ENCODE assay signal across 8 cellular contexts in the genomic region with DNA sequence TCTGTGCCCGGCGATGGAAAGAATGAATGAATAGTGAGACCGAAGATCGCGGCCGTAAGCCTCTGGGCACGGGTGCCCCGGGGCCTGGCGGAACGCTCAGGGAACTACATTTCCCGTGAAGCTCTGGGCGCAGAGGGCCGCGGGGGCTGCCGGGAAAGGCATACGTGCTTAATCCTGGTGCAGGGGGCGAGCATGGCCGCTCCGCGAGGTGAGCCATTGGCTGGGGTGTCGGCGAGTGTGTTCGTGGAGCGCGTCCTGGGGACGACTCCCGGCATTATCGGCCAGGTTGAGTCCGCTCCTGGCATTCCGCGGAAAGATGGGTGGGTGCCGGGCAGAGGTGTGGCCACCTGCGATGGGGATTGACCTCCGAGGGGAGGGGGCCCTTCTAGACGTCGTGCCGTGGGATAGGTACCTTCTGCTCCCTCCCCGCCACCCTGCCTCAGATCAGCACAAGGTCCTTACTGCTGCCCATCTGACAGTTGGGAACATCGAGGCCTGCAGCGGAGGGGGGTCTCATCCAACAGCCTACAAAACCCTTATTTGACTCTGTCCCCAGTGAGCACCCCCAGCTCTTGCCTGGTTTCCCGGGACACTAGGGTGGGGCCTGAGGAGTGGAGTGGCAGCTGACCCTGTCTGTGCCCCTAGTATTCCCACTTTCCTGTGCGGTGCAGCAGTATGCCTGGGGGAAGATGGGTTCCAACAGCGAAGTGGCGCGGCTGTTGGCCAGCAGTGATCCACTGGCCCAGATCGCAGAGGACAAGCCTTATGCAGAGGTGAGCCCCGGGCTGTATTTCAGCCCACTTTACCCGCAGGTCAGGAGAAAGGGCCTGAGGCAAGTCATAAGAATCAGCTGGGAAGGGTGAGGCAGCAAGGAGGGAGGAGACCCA. TPM values are rescaled to one million over a fixed set of nuclear protein-coding genes. Genes with fewer than 3 reads are reported as not detected.
DNase-seq lines count a peak whose midpoint lies in the region; ATAC-seq lines count a peak whose summit lies in the region.

A gene with protein sequence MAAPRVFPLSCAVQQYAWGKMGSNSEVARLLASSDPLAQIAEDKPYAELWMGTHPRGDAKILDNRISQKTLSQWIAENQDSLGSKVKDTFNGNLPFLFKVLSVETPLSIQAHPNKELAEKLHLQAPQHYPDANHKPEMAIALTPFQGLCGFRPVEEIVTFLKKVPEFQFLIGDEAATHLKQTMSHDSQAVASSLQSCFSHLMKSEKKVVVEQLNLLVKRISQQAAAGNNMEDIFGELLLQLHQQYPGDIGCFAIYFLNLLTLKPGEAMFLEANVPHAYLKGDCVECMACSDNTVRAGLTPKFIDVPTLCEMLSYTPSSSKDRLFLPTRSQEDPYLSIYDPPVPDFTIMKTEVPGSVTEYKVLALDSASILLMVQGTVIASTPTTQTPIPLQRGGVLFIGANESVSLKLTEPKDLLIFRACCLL (plus strand): TSS at position 161 of the 887 bp plus-strand sequence. CDS start 32 bp downstream, at position 193.

- ATAC-seq in GM19035 (IDR thresholded peaks at IDR 0.05; ENCODE audit: unreplicated experiment) (peak; percentile 94), HG03378 (IDR thresholded peaks at IDR 0.05; ENCODE audit: unreplicated experiment) (peak; percentile 68), left lobe of liver (peak; percentile 90)

- peak; percentile 96 for DNase-seq in AG20443 (ENCODE audit: low spot score)
- DNase-seq in NCI-H748 (lab: John Stamatoyannopoulos, UW; ENCODE audit: unreplicated experiment), result peak; percentile 80
- peak; percentile 76 to 85 for DNase-seq in activated CD4-positive, alpha-beta T cell treated with anti-CD3 and anti-CD28 coated beads, Interleukin-2, amount 50 U/mL, for 24 hours (ENCODE audit: low read depth in 1 of 2, low spot score in 1 of 2)
- DNase-seq in dedifferentiated amniotic fluid mesenchymal stem cell (ENCODE audit: extremely low spot score), result peak; percentile 80
- DNase-seq in left lobe of liver (ENCODE audit: low spot score), result peak; percentile 85
- peak; percentile 88 to 91 for DNase-seq in stimulated activated CD4-positive, alpha-beta T cell treated with anti-CD3 and anti-CD28 coated beads, Interleukin-2, amount 100 ng/mL, for 24 hours

RNA-seq across cellular contexts. Expression of the gene that starts here (rescaled TPM):
- total RNA-seq in left lobe of liver, result 33.4 TPM

Comparison
In these comparisons a context has a peak if more than half of its experiments do, and no peak if none do; other contexts are left out.
1. Peak in every context shown above with its lines: DNase-seq and ATAC-seq.